1 cellular context compared by ENCODE assay signal in genomic region chr1:225654688-225655508, GRCh38.
TF ChIP-seq lines count a peak whose summit lies in the region.

No MANE protein-coding gene starts in this region.

TF ChIP-seq in IMR-90, 13 proteins besides CTCF, POLR2A, EP300 and RAD21 (continued from another document):
- TF ChIP-seq, protein P1, sequence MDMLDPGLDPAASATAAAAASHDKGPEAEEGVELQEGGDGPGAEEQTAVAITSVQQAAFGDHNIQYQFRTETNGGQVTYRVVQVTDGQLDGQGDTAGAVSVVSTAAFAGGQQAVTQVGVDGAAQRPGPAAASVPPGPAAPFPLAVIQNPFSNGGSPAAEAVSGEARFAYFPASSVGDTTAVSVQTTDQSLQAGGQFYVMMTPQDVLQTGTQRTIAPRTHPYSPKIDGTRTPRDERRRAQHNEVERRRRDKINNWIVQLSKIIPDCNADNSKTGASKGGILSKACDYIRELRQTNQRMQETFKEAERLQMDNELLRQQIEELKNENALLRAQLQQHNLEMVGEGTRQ (IDR thresholded peaks at IDR 0.05; ENCODE audit: low read depth, low read length), result no peak
- no peak for TF ChIP-seq SMC3 (IDR thresholded peaks at IDR 0.05; ENCODE audit: low read depth, low read length)
